In genomic region chr5:39902626-39903025, GRCh38 we compare ENCODE assay signal across 19 cellular contexts.
DNase-seq lines count a peak whose midpoint lies in the region; ATAC-seq and TF ChIP-seq lines count a peak whose summit lies in the region.
"Had no signal": no experiment of that assay in that cellular context is flagged by ENCODE, and none has a peak within 500 bp of the region (broad histone marks: within the 10 kb centered on the region; RNA-seq: fewer than 3 reads in every experiment).

No MANE protein-coding gene starts in this region.

- TF ChIP-seq CTCF in osteoblast (IDR thresholded peaks at IDR 0.05; ENCODE audit: extremely low read depth, low read depth, low read length), result no peak
- no peak for TF ChIP-seq CTCF in PC-9 (conservative IDR thresholded peaks at IDR 0.05)

- no peaks in the 10 kb centered on the region for H3F3A ChIP-seq in PC-9 (ENCODE audit: insufficient read depth, low read depth)

- H3K4me1 ChIP-seq in osteoblast (ENCODE audit: insufficient read depth, low read length), result no peaks in the 10 kb centered on the region
- H3K4me1 ChIP-seq in naive thymus-derived CD4-positive, alpha-beta T cell (ENCODE audit: control insufficient read depth in 2 of 2, insufficient read depth in 2 of 2, low read length in 2 of 2), result no peaks in the 10 kb centered on the region
- H3K4me1 ChIP-seq in PC-9 (replicated peaks; ENCODE audit: insufficient read depth), result no peaks in the 10 kb centered on the region
- H3K4me1 ChIP-seq: BE2C, BLaER1, Caco-2 had no signal

- no peak for ATAC-seq in naive thymus-derived CD4-positive, alpha-beta T cell

- DNase-seq in LHCN-M2 (ENCODE audit: low read depth), result peak; percentile 26
- DNase-seq in dermis blood vessel endothelial cell, result peak; percentile 2
- DNase-seq in osteoblast (ENCODE audit: insufficient read length, low spot score, missing footprints), result peak; percentile 53
- no peak for DNase-seq in naive thymus-derived CD4-positive, alpha-beta T cell
- DNase-seq in PC-9, result no peak
- DNase-seq in NCI-H446 treated with DMSO at 0.1 percent for 48 hours (lab: John Stamatoyannopoulos, UW), result no peak
- DNase-seq in kidney glomerular epithelial cell (lab: John Stamatoyannopoulos, UW), result no peak
- DNase-seq: 8988T; ACHN; BE2C; C1 segment of cervical spinal cord; Caco-2; Calu3; CD4-positive, alpha-beta memory T cell; CD4-positive, CD25-positive, alpha-beta regulatory T cell; DMS79 treated with DMSO at 0.1 percent for 48 hours; GF-D8 had no signal

- peaks cover 0 to 4% (median 0%) of the 10 kb centered on the region in 11 donors for H3K9me3 Mint-ChIP-seq in naive thymus-derived CD4-positive, alpha-beta T cell

- BruUV-seq in PC-9 (replicated peaks; lab: Mats Ljungman, UMichigan), result no TSS peak

- H3K9me3 ChIP-seq in osteoblast (ENCODE audit: low read depth, low read length), result no peaks in the 10 kb centered on the region
- H3K9me3 ChIP-seq in naive thymus-derived CD4-positive, alpha-beta T cell (ENCODE audit: control insufficient read depth in 2 of 3, low read length in 3 of 3), result no peaks in the 10 kb centered on the region
- no peaks in the 10 kb centered on the region for H3K9me3 ChIP-seq in PC-9 (ENCODE audit: insufficient read depth, low read depth)
- H3K9me3 ChIP-seq: BE2C, BLaER1, Caco-2 had no signal

- no peak overlapping the region for H3K4me3 Mint-ChIP-seq in naive thymus-derived CD4-positive, alpha-beta T cell
- H3K4me3 Mint-ChIP-seq: CD14-positive monocyte; CD4-positive, alpha-beta memory T cell; CD4-positive, CD25-positive, alpha-beta regulatory T cell had no signal

- intact Hi-C loops in naive thymus-derived CD4-positive, alpha-beta T cell (cut with micrococcal nuclease), result no loop called here
- intact Hi-C loops in PC-9 (cut with micrococcal nuclease; ENCODE audit: unreplicated experiment), result no loop called here

- no peaks in the 10 kb centered on the region for H3K4me1 Mint-ChIP-seq in naive thymus-derived CD4-positive, alpha-beta T cell
- H3K4me1 Mint-ChIP-seq: CD14-positive monocyte; CD4-positive, alpha-beta memory T cell; CD4-positive, CD25-positive, alpha-beta regulatory T cell had no signal

- no peaks in the 10 kb centered on the region for H3K36me3 Mint-ChIP-seq in naive thymus-derived CD4-positive, alpha-beta T cell
- H3K36me3 Mint-ChIP-seq: CD14-positive monocyte; CD4-positive, alpha-beta memory T cell; CD4-positive, CD25-positive, alpha-beta regulatory T cell had no signal

- H3K27me3 ChIP-seq in osteoblast (ENCODE audit: insufficient read depth, low read length) (no peaks in the 10 kb centered on the region), PC-9 (ENCODE audit: insufficient read depth, low read depth) (no peaks in the 10 kb centered on the region)
- H3K27me3 ChIP-seq in naive thymus-derived CD4-positive, alpha-beta T cell (ENCODE audit: control insufficient read depth in 2 of 2, insufficient read depth in 2 of 2, low read length in 2 of 2), result peaks cover 0 to 3% of the 10 kb centered on the region in 2 donors
- H3K27me3 ChIP-seq: BE2C, BLaER1 had no signal

- POLR2A ChIA-PET in naive thymus-derived CD4-positive, alpha-beta T cell (lab: Charles Lee), result no interaction called here
- POLR2A ChIA-PET in PC-9 (lab: Charles Lee; ENCODE audit: unreplicated experiment), result interaction anchor here (0.6 kb wide), 1 partner anchor 303 kb away, joined by 9 read pairs; no protein-coding TSS in a partner anchor

- H3K27ac Mint-ChIP-seq in naive thymus-derived CD4-positive, alpha-beta T cell, result no peak overlapping the region
- H3K27ac Mint-ChIP-seq: CD14-positive monocyte; CD4-positive, alpha-beta memory T cell had no signal

- H3K27ac ChIP-seq in osteoblast (ENCODE audit: low read depth, low read length) (no peak overlapping the region), PC-9 (no peak overlapping the region)
- no peak overlapping the region for H3K27ac ChIP-seq in naive thymus-derived CD4-positive, alpha-beta T cell (ENCODE audit: low read depth, low read length)
- H3K27ac ChIP-seq: BLaER1 had no signal

- H3K4me3 ChIP-seq in osteoblast (ENCODE audit: insufficient read depth, low read length), result no peak overlapping the region
- H3K4me3 ChIP-seq in naive thymus-derived CD4-positive, alpha-beta T cell (ENCODE audit: low read length), result no peak overlapping the region
- no peak overlapping the region for H3K4me3 ChIP-seq in PC-9
- H3K4me3 ChIP-seq: BLaER1 had no signal

- CTCF ChIA-PET in naive thymus-derived CD4-positive, alpha-beta T cell (lab: Charles Lee), result no interaction called here
- CTCF ChIA-PET in PC-9 (lab: Charles Lee), result no interaction called here

- H3K36me3 ChIP-seq in osteoblast (ENCODE audit: insufficient read depth, low read length), result no peaks in the 10 kb centered on the region
- no peaks in the 10 kb centered on the region for H3K36me3 ChIP-seq in naive thymus-derived CD4-positive, alpha-beta T cell (ENCODE audit: control insufficient read depth in 2 of 3, insufficient read depth in 3 of 3, low read length in 3 of 3)
- H3K36me3 ChIP-seq in PC-9 (ENCODE audit: low read depth), result no peaks in the 10 kb centered on the region
- H3K36me3 ChIP-seq: BE2C, BLaER1 had no signal

- H3K9me2 ChIP-seq in PC-9 (ENCODE audit: insufficient read depth), result no peaks in the 10 kb centered on the region

- peaks cover 1 to 41% (median 26%) of the 10 kb centered on the region in 5 donors for H3K27me3 Mint-ChIP-seq in naive thymus-derived CD4-positive, alpha-beta T cell

- no peaks in the 10 kb centered on the region for H3K79me2 ChIP-seq in osteoblast (ENCODE audit: insufficient read depth, low read length)
- no peaks in the 10 kb centered on the region for H3K79me2 ChIP-seq in PC-9 (ENCODE audit: low read depth)

- H4K20me1 ChIP-seq in osteoblast (ENCODE audit: insufficient read depth, low read length) (no peaks in the 10 kb centered on the region), PC-9 (ENCODE audit: insufficient read depth) (no peaks in the 10 kb centered on the region)
- H4K20me1 ChIP-seq: BLaER1 had no signal

- H3K4me2 ChIP-seq in osteoblast (ENCODE audit: insufficient read depth, low read length) (no peak overlapping the region), PC-9 (no peak overlapping the region)
- H3K4me2 ChIP-seq: BLaER1 had no signal

- H2AFZ ChIP-seq in osteoblast (ENCODE audit: low read length) (no peak overlapping the region), PC-9 (no peak overlapping the region)

Comparison
In these comparisons a context has a peak if more than half of its experiments do, and no peak if none do; other contexts are left out.
1. DNase-seq: peak in LHCN-M2 (single experiment), dermis blood vessel endothelial cell (single experiment) and osteoblast (single experiment); none in naive thymus-derived CD4-positive, alpha-beta T cell (0 of 9), PC-9 (0 of 2), NCI-H446 treated with DMSO at 0.1 percent for 48 hours (single experiment) and kidney glomerular epithelial cell (single experiment).